In the genomic region with DNA sequence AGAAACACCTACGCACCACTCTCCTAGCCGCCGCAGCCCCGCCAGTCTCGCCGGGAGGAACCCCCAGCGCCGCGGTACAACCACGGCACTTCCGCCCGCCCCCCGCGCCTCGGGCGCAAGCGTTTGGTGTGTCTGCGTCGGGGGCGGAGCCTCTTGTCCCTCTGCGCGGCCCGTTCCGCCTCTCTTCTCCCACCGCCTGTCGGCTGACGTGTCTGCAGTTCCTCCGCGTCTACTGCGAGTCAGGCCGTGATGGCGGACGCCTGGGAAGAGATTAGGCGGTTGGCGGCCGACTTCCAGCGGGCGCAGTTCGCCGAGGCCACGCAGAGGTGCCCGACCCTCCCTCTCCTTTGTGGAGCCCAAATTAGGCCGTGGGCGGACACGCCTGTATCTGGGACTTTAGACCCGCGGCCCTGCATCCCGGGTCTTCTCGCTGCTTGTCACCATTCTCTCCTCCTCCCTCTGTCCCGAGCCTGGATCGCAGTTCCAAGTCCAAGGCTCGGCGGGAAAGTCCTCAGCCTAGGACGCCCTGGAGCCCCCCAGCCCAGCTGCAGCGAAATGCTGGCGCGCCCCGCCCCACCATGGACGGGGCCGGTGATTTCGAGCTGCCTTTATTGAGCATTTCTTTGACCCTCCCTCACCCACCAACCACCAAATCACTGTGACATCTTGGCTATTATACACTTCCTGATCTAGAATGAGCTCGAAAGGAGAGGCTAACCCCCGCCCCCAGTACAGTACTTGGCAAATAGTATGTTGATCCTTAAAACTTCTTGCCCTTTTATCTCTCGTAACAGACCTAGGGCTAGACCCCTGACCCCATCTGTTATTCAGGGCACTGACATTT, we compare ENCODE assay signal across 8 cellular contexts. TPM values are rescaled to one million over a fixed set of nuclear protein-coding genes. Genes with fewer than 3 reads are reported as not detected.
A peak's percentile ranks its signal among the peaks of the same experiment; 100 is the strongest.
DNase-seq lines count a peak whose midpoint lies in the region; ATAC-seq and TF ChIP-seq lines count a peak whose summit lies in the region.

A gene (plus strand): TSS at position 182 of the 844 bp plus-strand sequence. CDS start 68 bp downstream, at position 250.

- H3K4me3 ChIP-seq in A673 (ENCODE audit: low read depth, low read length, poor library complexity, severe bottlenecking) (peak within 1 kb of the TSS; percentile 84), breast epithelium (peak within 1 kb of the TSS; percentile 84 to 90 (median 87)), iPS-20b (ENCODE audit: low read length) (peak within 1 kb of the TSS; percentile 99), skin epidermis (peak within 1 kb of the TSS; percentile 56 to 96 (median 76))

- peaks cover 25% of the 10 kb centered on the region for H3K36me3 ChIP-seq in A673 (ENCODE audit: insufficient read depth, low read length, poor library complexity, severe bottlenecking)
- H3K36me3 ChIP-seq in breast epithelium, result no peaks in the 10 kb centered on the region
- H3K36me3 ChIP-seq in iPS-20b (ENCODE audit: insufficient read depth, low read depth, low read length), result peaks cover 19% of the 10 kb centered on the region

- peak; percentile 97 for DNase-seq in A673 (ENCODE audit: low spot score)
- peak; percentile 90 for DNase-seq in NCI-H2196 (lab: John Stamatoyannopoulos, UW; ENCODE audit: unreplicated experiment)
- peak; percentile 89 to 92 for DNase-seq in breast epithelium (ENCODE audit: low spot score in 2 of 2)

- peaks cover 20% of the 10 kb centered on the region for H3K4me1 ChIP-seq in A673 (ENCODE audit: insufficient read depth, low read length, poor library complexity, severe bottlenecking)
- H3K4me1 ChIP-seq in breast epithelium, result no peaks in the 10 kb centered on the region
- H3K4me1 ChIP-seq in iPS-20b (ENCODE audit: insufficient read depth, low read length), result peaks cover 15% of the 10 kb centered on the region; the same call in 1 of the 2 replicates

- H3K27ac ChIP-seq in A673 (ENCODE audit: low read depth, low read length, poor library complexity, severe bottlenecking) (peak within 1 kb of the TSS; percentile 95), VCaP (peak within 1 kb of the TSS; percentile 92), breast epithelium (peak within 1 kb of the TSS; percentile 94 to 95), iPS-20b (ENCODE audit: low read length) (peak within 1 kb of the TSS; percentile 90), skin epidermis (peak within 1 kb of the TSS; percentile 70 to 100 (median 98))

- no TSS peak for BruUV-seq in A673 (replicated peaks; lab: Mats Ljungman, UMichigan)

- H3K27me3 ChIP-seq in A673 (replicated peaks; ENCODE audit: insufficient read depth, low read depth, low read length, poor library complexity) (no peaks in the 10 kb centered on the region), breast epithelium (no peaks in the 10 kb centered on the region), iPS-20b (ENCODE audit: insufficient read depth, low read length) (no peaks in the 10 kb centered on the region)

- TF ChIP-seq POLR2A in breast epithelium (IDR thresholded peaks at IDR 0.05), result peak; percentile 76

- peak; percentile 97 for ATAC-seq in GM18868 (IDR thresholded peaks at IDR 0.05; ENCODE audit: unreplicated experiment)
- peak; percentile 98 for ATAC-seq in HG03108 (IDR thresholded peaks at IDR 0.05; ENCODE audit: unreplicated experiment)

- CTCF ChIA-PET in A673 (lab: Charles Lee), result no interaction called here

- POLR2A ChIA-PET in A673 (lab: Charles Lee; ENCODE audit: low non-redundant PET), result no interaction called here

- TF ChIP-seq CTCF in A673 (conservative IDR thresholded peaks at IDR 0.05; ENCODE audit: low read depth, low read length), result no peak
- TF ChIP-seq CTCF in VCaP (conservative IDR thresholded peaks at IDR 0.05), result no peak
- no peak for TF ChIP-seq CTCF in breast epithelium (IDR thresholded peaks at IDR 0.05)

- peak within 1 kb of the TSS; percentile 99 for H3K9ac ChIP-seq in iPS-20b (ENCODE audit: low read depth, low read length)

- H3K9me3 ChIP-seq in A673 (ENCODE audit: low read depth, low read length, poor library complexity, severe bottlenecking) (no peaks in the 10 kb centered on the region), breast epithelium (no peaks in the 10 kb centered on the region), iPS-20b (ENCODE audit: insufficient read depth, low read depth, low read length) (no peaks in the 10 kb centered on the region)

- intact Hi-C loops in A673 (cut with micrococcal nuclease; ENCODE audit: unreplicated experiment) (loop anchor here (10.0 kb wide), 1 partner anchor 373 kb away; a partner anchor contains a TSS), breast epithelium (cut with DNase I; ENCODE audit: low total_unique reads) (no loop called here)

RNA-seq across cellular contexts. Expression of the gene that starts here (rescaled TPM):
- total RNA-seq in A673 (2021) (19.6 and 25.0 TPM in 2 replicates), breast epithelium (10 to 100 TPM; 22.6 to 29.9 (median 28.0) TPM)

Comparison
In these comparisons a context has a peak if more than half of its experiments do, and no peak if none do; other contexts are left out.
1. Peak in every context shown above with its lines: DNase-seq, ATAC-seq, H3K4me3 ChIP-seq and H3K27ac ChIP-seq.